Comparison of ENCODE assay signal across 32 cellular contexts in genomic region chr2:7070483-7070882, GRCh38.
"Had no signal": no experiment of that assay in that cellular context is flagged by ENCODE, and none has a peak within 500 bp of the region (broad histone marks: within the 10 kb centered on the region; RNA-seq: fewer than 3 reads in every experiment).

No MANE protein-coding gene starts in this region.

- H3K4me1 ChIP-seq: body of pancreas had no signal

- H3K27me3 Mint-ChIP-seq: activated CD8-positive, alpha-beta T cell treated with anti-CD3 and anti-CD28 coated beads for 36 hours; activated naive CD8-positive, alpha-beta T cell; activated T-helper 17 cell treated with anti-CD3 and anti-CD28 coated beads, Interleukin-2, amount 50 U/mL, for 72 hours; effector memory CD8-positive, alpha-beta T cell; T-helper 17 cell had no signal

- H3K9me3 Mint-ChIP-seq: activated CD8-positive, alpha-beta T cell treated with anti-CD3 and anti-CD28 coated beads for 36 hours; activated T-cell treated with anti-CD3 and anti-CD28 coated beads, Interleukin-2, amount 50 U/mL, for 4 hours; activated T-helper 17 cell treated with anti-CD3 and anti-CD28 coated beads, Interleukin-2, amount 50 U/mL, for 72 hours; effector memory CD8-positive, alpha-beta T cell; T-helper 2 cell treated with Interferon-gamma antibody and Interleukin-4, amounts not matched to agents 5 μg/mL and 100 μg/mL, for 36 hours had no signal

- H3K27ac ChIP-seq: body of pancreas, epithelial cell of prostate, heart left ventricle, WERI-Rb-1 had no signal

- H3K4me3 ChIP-seq: body of pancreas, heart left ventricle had no signal

- H3K27me3 ChIP-seq: body of pancreas, heart left ventricle had no signal

- H3K27ac Mint-ChIP-seq: activated B cell treated with CpG ODN at 0.5 μM for 24 hours; activated CD8-positive, alpha-beta T cell treated with anti-CD3 and anti-CD28 coated beads for 36 hours; activated naive CD8-positive, alpha-beta T cell; activated T-helper 17 cell treated with anti-CD3 and anti-CD28 coated beads, Interleukin-2, amount 50 U/mL, for 72 hours; effector memory CD8-positive, alpha-beta T cell; T-helper 17 cell; T-helper 2 cell treated with Interferon-gamma antibody and Interleukin-4, amounts not matched to agents 5 μg/mL and 100 μg/mL, for 36 hours had no signal

- DNase-seq: activated B cell treated with CpG ODN at 0.5 μM for 24 hours; activated CD4-positive, alpha-beta T cell treated with anti-CD3 and anti-CD28 coated beads for 48 hours; activated CD4-positive, alpha-beta T cell treated with anti-CD3 and anti-CD28 coated beads, Interleukin-2, amount 50 U/mL, for 1 hour; activated CD4-positive, alpha-beta T cell treated with anti-CD3 and anti-CD28 coated beads, Interleukin-2, amount 50 U/mL, for 48 hours; activated CD8-positive, alpha-beta memory T cell treated with anti-CD3 and anti-CD28 coated beads for 24 hours; activated CD8-positive, alpha-beta T cell treated with anti-CD3 and anti-CD28 coated beads for 36 hours; activated effector memory CD4-positive, alpha-beta T cell treated with Interleukin-2 at 50 U/mL for 16 hours; activated gamma-delta T cell treated with Interleukin-2 at 50 U/mL for 16 hours; activated naive CD4-positive, alpha-beta T cell treated with anti-CD3 and anti-CD28 coated beads, Interleukin-2, amount 50 U/mL, for 16 hours; activated naive CD4-positive, alpha-beta T cell treated with Interleukin-2 at 50 U/mL for 16 hours; activated T-cell treated with anti-CD3 and anti-CD28 coated beads, Interleukin-2, amount 50 U/mL, for 4 hours; amniotic stem cell; anterior cingulate cortex; body of pancreas; caudate nucleus; cortex of kidney; dermis blood vessel endothelial cell; effector CD4-positive, alpha-beta T cell; effector memory CD8-positive, alpha-beta T cell; foreskin fibroblast; heart left ventricle; T-helper 17 cell; T1000; WERI-Rb-1 had no signal

- H3K9me3 ChIP-seq: body of pancreas, heart left ventricle had no signal

- H3K36me3 ChIP-seq: heart left ventricle, WERI-Rb-1 had no signal

- H3K4me1 Mint-ChIP-seq: activated B cell treated with CpG ODN at 0.5 μM for 24 hours; activated T-helper 17 cell treated with anti-CD3 and anti-CD28 coated beads, Interleukin-2, amount 50 U/mL, for 72 hours had no signal

- H3K4me3 Mint-ChIP-seq: activated B cell treated with CpG ODN at 0.5 μM for 24 hours; activated CD8-positive, alpha-beta T cell treated with anti-CD3 and anti-CD28 coated beads for 36 hours; activated naive CD8-positive, alpha-beta T cell; activated T-cell treated with anti-CD3 and anti-CD28 coated beads, Interleukin-2, amount 50 U/mL, for 4 hours; activated T-helper 17 cell treated with anti-CD3 and anti-CD28 coated beads, Interleukin-2, amount 50 U/mL, for 72 hours; effector memory CD8-positive, alpha-beta T cell; T-helper 17 cell; T-helper 2 cell treated with Interferon-gamma antibody and Interleukin-4, amounts not matched to agents 5 μg/mL and 100 μg/mL, for 36 hours had no signal

- ATAC-seq: activated CD4-positive, CD25-positive, alpha-beta regulatory T cell treated with anti-CD3 and anti-CD28 coated beads, Interleukin-2, amount 50 U/mL, for 24 hours; activated CD8-positive, alpha-beta T cell treated with anti-CD3 and anti-CD28 coated beads for 36 hours; activated T-cell treated with anti-CD3 and anti-CD28 coated beads, Interleukin-2, amount 50 U/mL, for 4 hours; activated T-helper 17 cell treated with anti-CD3 and anti-CD28 coated beads, Interleukin-2, amount 50 U/mL, for 72 hours; body of pancreas; effector memory CD8-positive, alpha-beta T cell; heart left ventricle; T-helper 17 cell had no signal

- FAIRE-seq: colon, endothelial cell of umbilical vein, frontal cortex had no signal
